In genomic region chr4:75708218-75708691, GRCh38 we compare ENCODE assay signal across 8 cellular contexts. TPM values are rescaled to one million over a fixed set of nuclear protein-coding genes. Genes with fewer than 3 reads are reported as not detected.
DNase-seq lines count a peak whose midpoint lies in the region; ATAC-seq, FAIRE-seq and TF ChIP-seq lines count a peak whose summit lies in the region.

No MANE protein-coding gene starts in this region.

- H2BK15ac ChIP-seq in mesendoderm (replicated peaks; ENCODE audit: low read depth) = no peak overlapping the region

- H3K36me3 ChIP-seq in mesendoderm (ENCODE audit: control insufficient read depth, insufficient read depth, low read length) = no peaks in the 10 kb centered on the region

- TF ChIP-seq POLR2A in GM12891 (IDR thresholded peaks at IDR 0.05; ENCODE audit: low read depth, low read length) = no peak

- H3K27me3 ChIP-seq in mesendoderm (ENCODE audit: insufficient read depth, low read length, poor library complexity) = no peaks in the 10 kb centered on the region

- H3K27ac ChIP-seq in mesendoderm (ENCODE audit: low read depth, low read length) = no peak overlapping the region

- peak; percentile 92 for FAIRE-seq in GM12891 (lab: Jason Lieb, UNC)
- no peak for FAIRE-seq in urothelium cell line (lab: Jason Lieb, UNC)

- no peak overlapping the region for H3K4me2 ChIP-seq in mesendoderm (ENCODE audit: low read length)

- no peak overlapping the region for H3K4ac ChIP-seq in mesendoderm (ENCODE audit: low read depth, low read length)

- H2BK5ac ChIP-seq in mesendoderm (ENCODE audit: low read length) = no peak overlapping the region

- H2AK5ac ChIP-seq in mesendoderm (ENCODE audit: low read length) = no peak overlapping the region

- H4K8ac ChIP-seq in mesendoderm (ENCODE audit: low read depth, low read length) = no peak overlapping the region

- H3K56ac ChIP-seq in mesendoderm (ENCODE audit: low read length) = no peak overlapping the region

- H3K4me1 ChIP-seq in mesendoderm (ENCODE audit: control insufficient read depth, low read depth, low read length) = no peaks in the 10 kb centered on the region

- H4K5ac ChIP-seq in mesendoderm (ENCODE audit: low read length) = no peak overlapping the region

- H3K18ac ChIP-seq in mesendoderm (ENCODE audit: low read length) = no peak overlapping the region

- ATAC-seq in HG03342 (IDR thresholded peaks at IDR 0.05; ENCODE audit: unreplicated experiment) = peak; percentile 81

- H3K79me2 ChIP-seq in mesendoderm (ENCODE audit: control insufficient read depth, insufficient read depth, low read length) = peaks cover 2% of the 10 kb centered on the region

- H3K9ac ChIP-seq in mesendoderm (ENCODE audit: low read length) = no peak overlapping the region

- H3K79me1 ChIP-seq in mesendoderm (ENCODE audit: low read length) = no peaks in the 10 kb centered on the region

- H3K4me3 ChIP-seq in mesendoderm (ENCODE audit: low read length) = no peak overlapping the region

- no peak overlapping the region for H3K23ac ChIP-seq in mesendoderm (ENCODE audit: low read length)

- no CpG with 5 or more reads among the region's 3 CpGs for WGBS in mesendoderm (ENCODE audit: extremely low coverage, insufficient coverage, low lambda C conversion rate)

- H2BK120ac ChIP-seq in mesendoderm (ENCODE audit: low read depth, low read length) = no peak overlapping the region

- DNase-seq in GM12891 (ENCODE audit: insufficient read length, low spot score) = no peak
- peak; percentile 29 for DNase-seq in activated effector memory CD4-positive, alpha-beta T cell treated with Interleukin-2 at 50 U/mL for 16 hours
- peak; percentile 53 for DNase-seq in mesendoderm
- no peak for DNase-seq in AG08396 (ENCODE audit: low spot score)
- no peak for DNase-seq in urothelium cell line (ENCODE audit: low spot score)
- DNase-seq in SHP77 (lab: John Stamatoyannopoulos, UW) = no peak
- no peak for DNase-seq in GM03348 (ENCODE audit: low spot score)

TF ChIP-seq in GM12891, 5 proteins besides CTCF, POLR2A, EP300 and RAD21:
- TF ChIP-seq TAF1 (IDR thresholded peaks at IDR 0.05; ENCODE audit: low read depth, low read length) (no peak), SPI1 (IDR thresholded peaks at IDR 0.05; ENCODE audit: low read depth, low read length) (no peak), PAX5 (IDR thresholded peaks at IDR 0.05; ENCODE audit: insufficient read depth, low read length, severe bottlenecking) (no peak)

RNA-seq across cellular contexts. Expression of gene USO1, which starts 16.1 kb away (rescaled TPM):
- polyA plus RNA-seq in GM12891 (2012; ENCODE audit: low read depth, missing spikeins) = 36.6 TPM
- 72.2 TPM for polyA plus RNA-seq in mesendoderm (2013, experiment 1 of 2)
- 73.5 TPM for polyA plus RNA-seq in mesendoderm (2013, experiment 2 of 2)

RNA-seq across cellular contexts. Expression of gene G3BP2, which starts 35.0 kb away (rescaled TPM):
- polyA plus RNA-seq in GM12891 (2012; ENCODE audit: low read depth, missing spikeins) = 67.6 TPM
- 150 TPM for polyA plus RNA-seq in mesendoderm (2013, experiment 1 of 2)
- polyA plus RNA-seq in mesendoderm (2013, experiment 2 of 2) = 151 TPM

Comparison
In these comparisons a context has a peak if more than half of its experiments do, and no peak if none do; other contexts are left out.
1. DNase-seq: peak in activated effector memory CD4-positive, alpha-beta T cell treated with Interleukin-2 at 50 U/mL for 16 hours (single experiment) and mesendoderm (single experiment); none in GM12891 (single experiment), AG08396 (single experiment), urothelium cell line (single experiment), SHP77 (0 of 2) and GM03348 (single experiment).